8 cellular contexts compared by ENCODE assay signal in genomic region chr14:75001899-75002298, GRCh38. TPM values are rescaled to one million over a fixed set of nuclear protein-coding genes. Genes with fewer than 3 reads are reported as not detected.
DNase-seq lines count a peak whose midpoint lies in the region; ATAC-seq, FAIRE-seq and TF ChIP-seq lines count a peak whose summit lies in the region.

No MANE protein-coding gene starts in this region.

- H3K27me3 Mint-ChIP-seq in activated naive CD8-positive, alpha-beta T cell treated with anti-CD3 and anti-CD28 coated beads for 36 hours, result no peaks in the 10 kb centered on the region

- H3K9me3 Mint-ChIP-seq in activated naive CD8-positive, alpha-beta T cell treated with anti-CD3 and anti-CD28 coated beads for 36 hours, result no peaks in the 10 kb centered on the region

- H3K79me2 ChIP-seq in SK-N-SH (ENCODE audit: insufficient read depth), result peaks cover 28% of the 10 kb centered on the region

- peaks cover 30% of the 10 kb centered on the region for H3K4me1 Mint-ChIP-seq in activated naive CD8-positive, alpha-beta T cell treated with anti-CD3 and anti-CD28 coated beads for 36 hours

- DNase-seq in SK-N-SH (no peak), kidney epithelial cell (ENCODE audit: low read depth) (no peak), occipital lobe (lab: John Stamatoyannopoulos, UW) (no peak), pons (ENCODE audit: low spot score) (no peak), GM12891 (ENCODE audit: insufficient read length, low spot score) (no peak)
- no peak for DNase-seq in activated naive CD8-positive, alpha-beta T cell treated with anti-CD3 and anti-CD28 coated beads for 36 hours

- no peaks in the 10 kb centered on the region for H3K9me3 ChIP-seq in SK-N-SH
- H3K9me3 ChIP-seq in subcutaneous abdominal adipose tissue (ENCODE audit: control insufficient read depth in 5 of 5, low read length in 5 of 5), result peaks cover 0 to 3% (median 0%) of the 10 kb centered on the region in 5 donors

- 100% methylated on average over 1 of the region's 1 CpG for WGBS in SK-N-SH (ENCODE audit: low lambda C conversion rate)

- TF ChIP-seq CTCF in SK-N-SH (IDR thresholded peaks at IDR 0.05) (no peak), kidney epithelial cell (IDR thresholded peaks at IDR 0.05; ENCODE audit: insufficient read depth, low read length, poor library complexity, severe bottlenecking) (no peak)

- H3K36me3 Mint-ChIP-seq in activated naive CD8-positive, alpha-beta T cell treated with anti-CD3 and anti-CD28 coated beads for 36 hours, result peaks cover 26% of the 10 kb centered on the region

- H3K36me3 ChIP-seq in SK-N-SH (replicated peaks in 1 of 2; ENCODE audit: control insufficient read depth in 1 of 2, insufficient read depth in 2 of 2, low read length in 1 of 2) (peaks cover 21 to 23% of the 10 kb centered on the region in 2 experiments), kidney epithelial cell (ENCODE audit: control insufficient read depth, insufficient read depth, low read length) (no peaks in the 10 kb centered on the region), subcutaneous abdominal adipose tissue (ENCODE audit: control insufficient read depth in 5 of 5, insufficient read depth in 5 of 5, low read length in 5 of 5) (peaks cover 8 to 19% (median 15%) of the 10 kb centered on the region in 5 donors)

- ATAC-seq in SK-N-SH treated with all-trans-retinoic acid at 6 μM for 48 hours, result no peak

- H3K9ac ChIP-seq in SK-N-SH (peak overlapping the region; percentile 58; the same call in 1 of the 2 replicates), subcutaneous abdominal adipose tissue (ENCODE audit: low read length in 5 of 5) (peak overlapping the region; percentile 1 to 89 (median 86))

- H3K4me1 ChIP-seq in SK-N-SH (ENCODE audit: control insufficient read depth in 1 of 2, insufficient read depth in 2 of 2, low read depth in 1 of 2, low read length in 1 of 2) (peaks cover 7 to 18% of the 10 kb centered on the region in 2 experiments; a peak in 3 of 4 replicates), subcutaneous abdominal adipose tissue (ENCODE audit: control insufficient read depth in 5 of 5, insufficient read depth in 5 of 5, low read length in 5 of 5) (peaks cover 8 to 25% (median 20%) of the 10 kb centered on the region in 5 donors)

- POLR2A ChIA-PET in SK-N-SH (lab: Yijun Ruan, JAX), result no interaction called here

- peak overlapping the region; percentile 93 for H3K4me2 ChIP-seq in SK-N-SH

- no peaks in the 10 kb centered on the region for H4K20me1 ChIP-seq in SK-N-SH (ENCODE audit: insufficient read depth)

- H2AFZ ChIP-seq in SK-N-SH (ENCODE audit: low read depth), result peak overlapping the region; percentile 88

- no peak for FAIRE-seq in GM12891 (lab: Jason Lieb, UNC)

- H3F3A ChIP-seq in SK-N-SH (replicated peaks; ENCODE audit: insufficient read depth), result peaks cover 7% of the 10 kb centered on the region

- H3K27ac ChIP-seq in SK-N-SH (ENCODE audit: low read depth in 2 of 2, low read length in 1 of 2), result peak overlapping the region; percentile 70 to 91
- peak overlapping the region; percentile 87 for H3K27ac ChIP-seq in subcutaneous abdominal adipose tissue (ENCODE audit: low read depth, low read length)

- H3K4me3 ChIP-seq in SK-N-SH (ENCODE audit: low read depth in 2 of 2, low read length in 1 of 2) (peak overlapping the region in 1 of 2 experiments; percentile 96; a peak in 3 of 4 replicates), kidney epithelial cell (ENCODE audit: low read depth, low read length) (peak overlapping the region; percentile 86), subcutaneous abdominal adipose tissue (ENCODE audit: low read depth in 1 of 5, low read length in 5 of 5) (peak overlapping the region; percentile 88 to 96 (median 95))

- peak overlapping the region; percentile 99 for H3K4me3 Mint-ChIP-seq in activated naive CD8-positive, alpha-beta T cell treated with anti-CD3 and anti-CD28 coated beads for 36 hours

- CTCF ChIA-PET in SK-N-SH (lab: Yijun Ruan, JAX), result interaction anchor here (1.0 to 5.6 kb wide), 7 partner anchors 9 to 97 kb away, joined by 3 to 44 read pairs (median 5); partner anchors contain the start of gene PGF

- TF ChIP-seq POLR2A in GM12891 (IDR thresholded peaks at IDR 0.05; ENCODE audit: low read depth, low read length), result no peak

- H3K27me3 ChIP-seq in SK-N-SH (ENCODE audit: insufficient read depth) (no peaks in the 10 kb centered on the region), kidney epithelial cell (ENCODE audit: control insufficient read depth, insufficient read depth, low read length) (no peaks in the 10 kb centered on the region), subcutaneous abdominal adipose tissue (ENCODE audit: control insufficient read depth in 5 of 5, insufficient read depth in 4 of 5, low read length in 5 of 5) (no peaks in the 10 kb centered on the region)

- H3K9me2 ChIP-seq in SK-N-SH, result no peaks in the 10 kb centered on the region

- H3K27ac Mint-ChIP-seq in activated naive CD8-positive, alpha-beta T cell treated with anti-CD3 and anti-CD28 coated beads for 36 hours, result peak overlapping the region; percentile 95

- TF ChIP-seq EP300 in SK-N-SH (IDR thresholded peaks at IDR 0.05; ENCODE audit: borderline replicate concordance in 1 of 2, low read depth in 1 of 2, low read length in 1 of 2), result no peak

- TF ChIP-seq RAD21 in SK-N-SH (IDR thresholded peaks at IDR 0.05; ENCODE audit: low read length), result no peak

TF ChIP-seq in SK-N-SH, 30 proteins besides CTCF, POLR2A, EP300 and RAD21 (continues in another document):
- TF ChIP-seq FOSL2 (IDR thresholded peaks at IDR 0.05; ENCODE audit: borderline replicate concordance, low read depth) (no peak), RCOR1 (IDR thresholded peaks at IDR 0.05; ENCODE audit: low read length) (no peak), TAF1 (IDR thresholded peaks at IDR 0.05; ENCODE audit: borderline replicate concordance, low read depth, low read length) (no peak), TCF12 (IDR thresholded peaks at IDR 0.05) (no peak), RFX5 (IDR thresholded peaks at IDR 0.05; ENCODE audit: low read length) (no peak)
- TF ChIP-seq, protein P1, sequence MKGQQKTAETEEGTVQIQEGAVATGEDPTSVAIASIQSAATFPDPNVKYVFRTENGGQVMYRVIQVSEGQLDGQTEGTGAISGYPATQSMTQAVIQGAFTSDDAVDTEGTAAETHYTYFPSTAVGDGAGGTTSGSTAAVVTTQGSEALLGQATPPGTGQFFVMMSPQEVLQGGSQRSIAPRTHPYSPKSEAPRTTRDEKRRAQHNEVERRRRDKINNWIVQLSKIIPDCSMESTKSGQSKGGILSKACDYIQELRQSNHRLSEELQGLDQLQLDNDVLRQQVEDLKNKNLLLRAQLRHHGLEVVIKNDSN (IDR thresholded peaks at IDR 0.05; ENCODE audit: borderline replicate concordance, low read depth), result no peak

TF ChIP-seq in SK-N-SH treated with all-trans-retinoic acid at 6 μM for 48 hours, 23 proteins besides CTCF, POLR2A, EP300 and RAD21:
- no peak for TF ChIP-seq ZNF8 (CRISPR knock-in tag; IDR thresholded peaks at IDR 0.05)

TF ChIP-seq in GM12891, 5 proteins besides CTCF, POLR2A, EP300 and RAD21:
- no peak for TF ChIP-seq PAX5 (IDR thresholded peaks at IDR 0.05; ENCODE audit: insufficient read depth, low read length, severe bottlenecking)
- no peak for TF ChIP-seq TAF1 (IDR thresholded peaks at IDR 0.05; ENCODE audit: low read depth, low read length)
- TF ChIP-seq POLR2AphosphoS5 (IDR thresholded peaks at IDR 0.05; ENCODE audit: low read depth, low read length), result no peak
- TF ChIP-seq POU2F2 (IDR thresholded peaks at IDR 0.05; ENCODE audit: low read depth, low read length), result no peak

RNA-seq across cellular contexts. Expression of gene EIF2B2, which starts 0.8 kb away (rescaled TPM):
- 111 and 125 TPM in 2 replicates for polyA plus RNA-seq in SK-N-SH (2012; rRNA removed)
- polyA plus RNA-seq in SK-N-SH (2012; cell fraction: cytosol; rRNA removed), result 96.3 and 101 TPM in 2 replicates
- polyA plus RNA-seq in SK-N-SH (2012; cell fraction: nucleus; rRNA removed), result 86.6 and 105 TPM in 2 replicates
- total RNA-seq in activated naive CD8-positive, alpha-beta T cell treated with anti-CD3 and anti-CD28 coated beads for 36 hours, result 10 to 100 TPM; 55.6 to 60.1 TPM
- total RNA-seq in kidney epithelial cell (63.9 and 78.6 TPM in 2 replicates), occipital lobe (20.3 TPM)
- 49.2 TPM for polyA plus RNA-seq in GM12891 (2012; ENCODE audit: low read depth, missing spikeins)

RNA-seq across cellular contexts. Expression of gene PGF, which starts 46.5 kb away (rescaled TPM):
- polyA plus RNA-seq in SK-N-SH (2012; rRNA removed), result 2.3 and 4.4 TPM in 2 replicates
- polyA plus RNA-seq in SK-N-SH (2012; cell fraction: cytosol; rRNA removed), result 2.0 and 3.5 TPM in 2 replicates
- 2.6 and 3.5 TPM in 2 replicates for polyA plus RNA-seq in SK-N-SH (2012; cell fraction: nucleus; rRNA removed)
- under 1 TPM in 1 of 2 experiments, not detected in 1; 0.21 TPM for total RNA-seq in activated naive CD8-positive, alpha-beta T cell treated with anti-CD3 and anti-CD28 coated beads for 36 hours
- 10.5 and 11.2 TPM in 2 replicates for total RNA-seq in kidney epithelial cell
- 2.0 TPM for total RNA-seq in occipital lobe
- 3.9 TPM for polyA plus RNA-seq in GM12891 (2012; ENCODE audit: low read depth, missing spikeins)

RNA-seq across cellular contexts. Expression of gene MLH3, which starts 49.4 kb away (rescaled TPM):
- polyA plus RNA-seq in SK-N-SH (2012; rRNA removed), result 3.8 and 4.7 TPM in 2 replicates
- 2.9 and 3.8 TPM in 2 replicates for polyA plus RNA-seq in SK-N-SH (2012; cell fraction: cytosol; rRNA removed)
- 12.6 and 15.9 TPM in 2 replicates for polyA plus RNA-seq in SK-N-SH (2012; cell fraction: nucleus; rRNA removed)
- 10 to 100 TPM; 15.5 to 16.7 TPM for total RNA-seq in activated naive CD8-positive, alpha-beta T cell treated with anti-CD3 and anti-CD28 coated beads for 36 hours
- 17.9 TPM in 2 replicates for total RNA-seq in kidney epithelial cell
- 65.2 TPM for total RNA-seq in occipital lobe
- 11.2 TPM for polyA plus RNA-seq in GM12891 (2012; ENCODE audit: low read depth, missing spikeins)
